In genomic region chr2:20135631-20136050, GRCh38 we compare ENCODE assay signal across 9 cellular contexts.
A peak's percentile ranks its signal among the peaks of the same experiment; 100 is the strongest.
DNase-seq lines count a peak whose midpoint lies in the region; ATAC-seq and TF ChIP-seq lines count a peak whose summit lies in the region.
"Had no signal": no experiment of that assay in that cellular context is flagged by ENCODE, and none has a peak within 500 bp of the region (broad histone marks: within the 10 kb centered on the region; RNA-seq: fewer than 3 reads in every experiment).

No MANE protein-coding gene starts in this region.

- WGBS in heart left ventricle, 4 donors, result 22 to 34% (median 30%) methylated on average over 10 of the region's 10 CpGs

- no peak overlapping the region for H3K4me3 ChIP-seq in heart left ventricle

- ATAC-seq in GM18867 (IDR thresholded peaks at IDR 0.05; ENCODE audit: unreplicated experiment) (peak; percentile 95), HG03064 (IDR thresholded peaks at IDR 0.05; ENCODE audit: low read depth, unreplicated experiment) (peak; percentile 73), heart left ventricle (peak in 3 of 4 donors; percentile 35 to 51 (median 45)), sciatic nerve (peak; percentile 83)

- DNase-seq in NCI-H345 treated with DMSO at 0.1 percent for 48 hours (lab: John Stamatoyannopoulos, UW; ENCODE audit: unreplicated experiment), result peak; percentile 27
- DNase-seq in activated naive CD4-positive, alpha-beta T cell treated with Interleukin-2 at 50 U/mL for 16 hours, result peak; percentile 27
- peak in 4 of 5 donors; percentile 36 to 54 (median 40) for DNase-seq in heart left ventricle
- peak; percentile 85 for DNase-seq in sciatic nerve (ENCODE audit: low spot score)
- DNase-seq in NCI-H1930 (lab: John Stamatoyannopoulos, UW), result no peak
- DNase-seq: naive B cell had no signal

- H3K4me1 ChIP-seq in heart left ventricle, result peaks cover 0 to 4% (median 0%) of the 10 kb centered on the region in 12 donors

- TF ChIP-seq CTCF in C4-2B (conservative IDR thresholded peaks at IDR 0.05) (peak; percentile 79), heart left ventricle (IDR thresholded peaks at IDR 0.05) (peak; percentile 32 to 71 (median 46))

- H3K27ac ChIP-seq in C4-2B, result 0 out of 2 replicates have a peak overlapping the region, but pooled peaks have one; percentile 9
- H3K27ac ChIP-seq in heart left ventricle, result no peak overlapping the region

- H3K36me3 ChIP-seq in heart left ventricle, result no peaks in the 10 kb centered on the region

- intact Hi-C loops in heart left ventricle (cut with DNase I) (loop anchor here in 5 of 10 donors (10.0 kb wide), 2 partner anchors 89 to 509 kb away; partner anchors contain the start of gene SDC1 (in 4 of the 5)), sciatic nerve (cut with DNase I) (no loop called here)

- H3K9me3 ChIP-seq in heart left ventricle, result no peaks in the 10 kb centered on the region

- peaks cover 0 to 3% (median 0%) of the 10 kb centered on the region in 9 donors for H3K27me3 ChIP-seq in heart left ventricle

- TF ChIP-seq POLR2A in heart left ventricle (IDR thresholded peaks at IDR 0.05), result no peak

Comparison
In these comparisons a context has a peak if more than half of its experiments do, and no peak if none do; other contexts are left out.
1. ATAC-seq: peak in every context shown above with its lines; median percentile 95 in GM18867; 83 in sciatic nerve; 73 in HG03064; 45 in heart left ventricle.
2. DNase-seq: peak in NCI-H345 treated with DMSO at 0.1 percent for 48 hours (single experiment), activated naive CD4-positive, alpha-beta T cell treated with Interleukin-2 at 50 U/mL for 16 hours (single experiment), heart left ventricle (4 of 5) and sciatic nerve (single experiment); none in NCI-H1930 (0 of 2).